26 cellular contexts compared by ENCODE assay signal in genomic region chr1:115827452-115827851, GRCh38. TPM values are rescaled to one million over a fixed set of nuclear protein-coding genes. Genes with fewer than 3 reads are reported as not detected.
A peak's percentile ranks its signal among the peaks of the same experiment; 100 is the strongest.
DNase-seq lines count a peak whose midpoint lies in the region; ATAC-seq and TF ChIP-seq lines count a peak whose summit lies in the region.
"Had no signal": no experiment of that assay in that cellular context is flagged by ENCODE, and none has a peak within 500 bp of the region (broad histone marks: within the 10 kb centered on the region; RNA-seq: fewer than 3 reads in every experiment).

No MANE protein-coding gene starts in this region.

- H3K36me3 ChIP-seq in iPS-20b (ENCODE audit: insufficient read depth, low read depth, low read length) = no peaks in the 10 kb centered on the region
- no peaks in the 10 kb centered on the region for H3K36me3 ChIP-seq in MM.1S (replicated peaks; ENCODE audit: insufficient read depth, low read length)
- H3K36me3 ChIP-seq: neutrophil, Peyer's patch, thoracic aorta, vagina had no signal

- no peak overlapping the region for H3K4me2 ChIP-seq in MM.1S (ENCODE audit: low read depth, low read length)
- H3K4me2 ChIP-seq: A549, KMS-11 had no signal

- peaks cover 7% of the 10 kb centered on the region for H3K4me1 Mint-ChIP-seq in activated naive CD8-positive, alpha-beta T cell (ENCODE audit: low read depth)
- peaks cover 6% of the 10 kb centered on the region for H3K4me1 Mint-ChIP-seq in activated naive CD8-positive, alpha-beta T cell treated with anti-CD3 and anti-CD28 coated beads for 36 hours
- H3K4me1 Mint-ChIP-seq in WTC11 = peaks cover 42% of the 10 kb centered on the region
- H3K4me1 Mint-ChIP-seq in type B pancreatic cell (ENCODE audit: unreplicated experiment) = peaks cover 13% of the 10 kb centered on the region

- H3K9me3 ChIP-seq in iPS-20b (ENCODE audit: insufficient read depth, low read depth, low read length) (no peaks in the 10 kb centered on the region), MM.1S (replicated peaks; ENCODE audit: insufficient read depth, low read length) (no peaks in the 10 kb centered on the region)
- H3K9me3 ChIP-seq: A549, neutrophil, Peyer's patch, thoracic aorta, vagina had no signal

- H3K79me2 ChIP-seq in MM.1S (ENCODE audit: low read length) = no peaks in the 10 kb centered on the region

- no peak overlapping the region for H2AFZ ChIP-seq in MM.1S (ENCODE audit: low read length)

- no peak overlapping the region for H3K9ac ChIP-seq in iPS-20b (ENCODE audit: low read depth, low read length)
- no peak overlapping the region for H3K9ac ChIP-seq in MM.1S (ENCODE audit: low read length)
- H3K9ac ChIP-seq: KMS-11 had no signal

- H3K4me1 ChIP-seq in iPS-20b (ENCODE audit: insufficient read depth, low read length) (peaks cover 6% of the 10 kb centered on the region; the same call in 1 of the 2 replicates), MM.1S (ENCODE audit: low read length) (no peaks in the 10 kb centered on the region)
- H3K4me1 ChIP-seq: A549 had no signal

- H3K27me3 Mint-ChIP-seq in activated naive CD8-positive, alpha-beta T cell = peaks cover 45% of the 10 kb centered on the region
- H3K27me3 Mint-ChIP-seq in activated naive CD8-positive, alpha-beta T cell treated with anti-CD3 and anti-CD28 coated beads for 36 hours = peaks cover 62% of the 10 kb centered on the region
- H3K27me3 Mint-ChIP-seq in WTC11 (ENCODE audit: low read depth) = peaks cover 20% of the 10 kb centered on the region
- H3K27me3 Mint-ChIP-seq in type B pancreatic cell = peaks cover 74% of the 10 kb centered on the region

- H3K27me3 ChIP-seq in iPS-20b (ENCODE audit: insufficient read depth, low read length) (peaks cover 38% of the 10 kb centered on the region), MM.1S (replicated peaks; ENCODE audit: insufficient read depth, low read length) (no peaks in the 10 kb centered on the region)
- H3K27me3 ChIP-seq: vagina had no signal

- H3K36me3 Mint-ChIP-seq in activated naive CD8-positive, alpha-beta T cell = no peaks in the 10 kb centered on the region
- no peaks in the 10 kb centered on the region for H3K36me3 Mint-ChIP-seq in activated naive CD8-positive, alpha-beta T cell treated with anti-CD3 and anti-CD28 coated beads for 36 hours
- H3K36me3 Mint-ChIP-seq in WTC11 = no peaks in the 10 kb centered on the region
- H3K36me3 Mint-ChIP-seq in type B pancreatic cell = no peaks in the 10 kb centered on the region
- H3K36me3 Mint-ChIP-seq: CD8-positive, alpha-beta memory T cell had no signal

- no peak for DNase-seq in activated naive CD8-positive, alpha-beta T cell treated with anti-CD3 and anti-CD28 coated beads for 36 hours
- DNase-seq in WTC11 (ENCODE audit: low spot score) (no peak), type B pancreatic cell (ENCODE audit: extremely low spot score, unreplicated experiment) (no peak), MM.1S (no peak)
- DNase-seq: activated CD4-positive, alpha-beta T cell treated with anti-CD3 and anti-CD28 coated beads, Interleukin-2, amount 10 ng/mL, durations not matched to agents 24 days and 14 days; activated naive CD4-positive, alpha-beta T cell; activated T-cell treated with anti-CD3 and anti-CD28 coated beads, Interleukin-2, amount 50 U/mL, for 48 hours; AML-193; amniotic stem cell; CD8-positive, alpha-beta memory T cell; Peyer's patch; SIG-M5; stimulated activated naive CD4-positive, alpha-beta T cell treated with Interleukin-2 at 50 U/mL for 16 hours had no signal

- H3K4me3 ChIP-seq in iPS-20b (ENCODE audit: low read length) (peak overlapping the region; percentile 80; the same call in 1 of the 2 replicates), MM.1S (ENCODE audit: low read length) (no peak overlapping the region)
- H3K4me3 ChIP-seq: A549 had no signal

- H3K27ac ChIP-seq in iPS-20b (ENCODE audit: low read length) (no peak overlapping the region), MM.1S (ENCODE audit: low read length) (no peak overlapping the region)
- H3K27ac ChIP-seq: A549, KMS-11, neutrophil, Peyer's patch, thoracic aorta had no signal

- no peaks in the 10 kb centered on the region for H4K20me1 ChIP-seq in MM.1S (ENCODE audit: insufficient read depth, low read length)

- TF ChIP-seq CTCF in WTC11 (IDR thresholded peaks at IDR 0.05) (no peak), type B pancreatic cell (conservative IDR thresholded peaks at IDR 0.05) (no peak), MM.1S (IDR thresholded peaks at IDR 0.05; ENCODE audit: low read length) (no peak)

- H3K27ac Mint-ChIP-seq in activated naive CD8-positive, alpha-beta T cell = no peak overlapping the region
- H3K27ac Mint-ChIP-seq in activated naive CD8-positive, alpha-beta T cell treated with anti-CD3 and anti-CD28 coated beads for 36 hours = no peak overlapping the region
- no peak overlapping the region for H3K27ac Mint-ChIP-seq in WTC11
- H3K27ac Mint-ChIP-seq in type B pancreatic cell = no peak overlapping the region
- H3K27ac Mint-ChIP-seq: activated CD4-positive, alpha-beta T cell treated with anti-CD3 and anti-CD28 coated beads, Interleukin-2, amount 10 ng/mL, durations not matched to agents 24 days and 14 days had no signal

- H3K9me2 ChIP-seq in MM.1S (replicated peaks; ENCODE audit: insufficient read depth, low read length) = no peaks in the 10 kb centered on the region

- no peaks in the 10 kb centered on the region for H3K9me3 Mint-ChIP-seq in activated naive CD8-positive, alpha-beta T cell (ENCODE audit: low read depth)
- H3K9me3 Mint-ChIP-seq in activated naive CD8-positive, alpha-beta T cell treated with anti-CD3 and anti-CD28 coated beads for 36 hours = no peaks in the 10 kb centered on the region
- H3K9me3 Mint-ChIP-seq in WTC11 (no peaks in the 10 kb centered on the region), type B pancreatic cell (no peaks in the 10 kb centered on the region)
- H3K9me3 Mint-ChIP-seq: activated CD4-positive, alpha-beta T cell treated with anti-CD3 and anti-CD28 coated beads, Interleukin-2, amount 10 ng/mL, durations not matched to agents 24 days and 14 days had no signal

- CTCF ChIA-PET in WTC11 (lab: Charles Lee) = interaction anchor here (1.5 to 2.3 kb wide), 5 partner anchors 10 to 193 kb away, joined by 5 to 10 read pairs (median 6); no protein-coding TSS in a partner anchor

- POLR2A ChIA-PET in WTC11 (lab: Charles Lee) = no interaction called here

- peak overlapping the region; percentile 27 for H3K4me3 Mint-ChIP-seq in activated naive CD8-positive, alpha-beta T cell
- H3K4me3 Mint-ChIP-seq in activated naive CD8-positive, alpha-beta T cell treated with anti-CD3 and anti-CD28 coated beads for 36 hours = no peak overlapping the region
- peak overlapping the region; percentile 85 for H3K4me3 Mint-ChIP-seq in WTC11
- H3K4me3 Mint-ChIP-seq in type B pancreatic cell = peak overlapping the region; percentile 85

- ATAC-seq in WTC11 = no peak
- no peak for ATAC-seq in GM18870 (IDR thresholded peaks at IDR 0.05; ENCODE audit: unreplicated experiment)
- ATAC-seq in GM18517 (IDR thresholded peaks at IDR 0.05; ENCODE audit: unreplicated experiment) = no peak
- ATAC-seq: A549 had no signal

- no peaks in the 10 kb centered on the region for H3F3A ChIP-seq in MM.1S (ENCODE audit: insufficient read depth, low read length)

TF ChIP-seq in WTC11, 78 proteins besides CTCF, POLR2A, EP300 and RAD21 (continues in another document):
- TF ChIP-seq HMGA2 (CRISPR knock-in tag; IDR thresholded peaks at IDR 0.05) (no peak), NFATC4 (CRISPR knock-in tag; IDR thresholded peaks at IDR 0.05) (no peak), CREB1 (CRISPR knock-in tag; IDR thresholded peaks at IDR 0.05) (no peak), ZMAT4 (CRISPR knock-in tag; IDR thresholded peaks at IDR 0.05) (no peak), ZNF138 (CRISPR knock-in tag; conservative IDR thresholded peaks at IDR 0.05) (no peak), EMX1 (CRISPR knock-in tag; IDR thresholded peaks at IDR 0.05) (no peak), ZNF281 (CRISPR knock-in tag; IDR thresholded peaks at IDR 0.05) (no peak), FOXJ3 (CRISPR knock-in tag; IDR thresholded peaks at IDR 0.05; ENCODE audit: borderline replicate concordance) (no peak), ZNF396 (CRISPR knock-in tag; IDR thresholded peaks at IDR 0.05; ENCODE audit: borderline replicate concordance) (no peak)

RNA-seq across cellular contexts. Expression of gene NHLH2, which starts 13.5 kb away (rescaled TPM):
- total RNA-seq in activated naive CD8-positive, alpha-beta T cell treated with anti-CD3 and anti-CD28 coated beads for 36 hours = not detected
- total RNA-seq in WTC11 (2021) (1.8 to 4.3 TPM (median 2.2 TPM) in 3 replicates), type B pancreatic cell (ENCODE audit: low replicate concordance) (0.26 and 1.1 TPM in 2 replicates)
- total RNA-seq: activated CD4-positive, alpha-beta T cell treated with anti-CD3 and anti-CD28 coated beads, Interleukin-2, amount 10 ng/mL, durations not matched to agents 24 days and 14 days; CD8-positive, alpha-beta memory T cell; HT1080; Peyer's patch; pulmonary artery endothelial cell; thoracic aorta had no signal

RNA-seq across cellular contexts. Expression of gene CASQ2, which starts 58.9 kb away (rescaled TPM):
- not detected for total RNA-seq in activated naive CD8-positive, alpha-beta T cell treated with anti-CD3 and anti-CD28 coated beads for 36 hours
- 0.09 TPM in 1 of 3 replicates, not detected in the others for total RNA-seq in WTC11 (2021)
- total RNA-seq in type B pancreatic cell (ENCODE audit: low replicate concordance) = 0.14 TPM in 1 of 2 replicates, not detected in the other
- total RNA-seq: activated CD4-positive, alpha-beta T cell treated with anti-CD3 and anti-CD28 coated beads, Interleukin-2, amount 10 ng/mL, durations not matched to agents 24 days and 14 days; CD8-positive, alpha-beta memory T cell; epithelial cell of proximal tubule; HT1080; lung microvascular endothelial cell; pulmonary artery endothelial cell had no signal
